In genomic region chr7:139487366-139488080, GRCh38 we compare ENCODE assay signal across 10 cellular contexts. TPM values are rescaled to one million over a fixed set of nuclear protein-coding genes. Genes with fewer than 3 reads are reported as not detected.
"Had no signal": no experiment of that assay in that cellular context is flagged by ENCODE, and none has a peak within 500 bp of the region (broad histone marks: within the 10 kb centered on the region; RNA-seq: fewer than 3 reads in every experiment).

No MANE protein-coding gene starts in this region.

- H3K36me3 Mint-ChIP-seq: IgD-negative memory B cell had no signal

- ATAC-seq: GM23338 had no signal

- FAIRE-seq: H1, H54, HTR-8/SVneo had no signal

- H3K4me3 ChIP-seq: GM23338 had no signal

- H3K27ac Mint-ChIP-seq: GM23338, HFFc6 had no signal

- H3K4me3 Mint-ChIP-seq: GM23338, H9, HFFc6 had no signal

- DNase-seq: H9, HCEC 1CT, HFFc6, KG1 had no signal

- H2AFZ ChIP-seq: GM23338 had no signal

- H3K4me2 ChIP-seq: GM23338 had no signal

RNA-seq across cellular contexts. Expression of gene KLRG2, which starts 4.0 kb away (rescaled TPM):
- total RNA-seq: HFFc6, HT-29 had no signal
- polyA plus RNA-seq: IgD-negative memory B cell had no signal

RNA-seq across cellular contexts. Expression of gene CLEC2L, which starts 36.0 kb away (rescaled TPM):
- total RNA-seq: GM23338, HFFc6, HT-29 had no signal
- polyA plus RNA-seq: GM23338, IgD-negative memory B cell had no signal
